1 cellular context compared by ENCODE assay signal in the genomic region with DNA sequence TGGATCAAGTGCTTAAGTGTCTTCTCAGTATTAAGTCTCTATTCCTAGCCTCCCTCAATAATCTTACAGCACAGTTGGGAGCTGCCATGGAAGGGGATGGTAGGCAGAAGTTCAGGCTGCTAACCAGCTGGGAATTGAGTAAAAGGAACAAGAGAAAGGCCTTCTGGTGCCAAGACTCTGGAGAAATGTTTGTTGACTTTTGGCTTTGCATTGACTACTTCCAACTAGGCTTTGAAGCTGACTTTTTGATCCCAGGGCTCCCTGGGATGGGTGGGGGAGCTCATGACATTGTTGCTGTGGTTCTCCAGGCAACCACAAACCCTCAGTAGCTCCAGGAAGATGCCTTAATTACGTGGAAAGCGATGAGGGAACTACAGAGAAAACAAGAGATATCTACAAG.
TF ChIP-seq lines count a peak whose summit lies in the region.

No MANE protein-coding gene starts in this region.

TF ChIP-seq in WTC11, 78 proteins besides CTCF, POLR2A, EP300 and RAD21 (continued from another document):
- TF ChIP-seq, protein P1, sequence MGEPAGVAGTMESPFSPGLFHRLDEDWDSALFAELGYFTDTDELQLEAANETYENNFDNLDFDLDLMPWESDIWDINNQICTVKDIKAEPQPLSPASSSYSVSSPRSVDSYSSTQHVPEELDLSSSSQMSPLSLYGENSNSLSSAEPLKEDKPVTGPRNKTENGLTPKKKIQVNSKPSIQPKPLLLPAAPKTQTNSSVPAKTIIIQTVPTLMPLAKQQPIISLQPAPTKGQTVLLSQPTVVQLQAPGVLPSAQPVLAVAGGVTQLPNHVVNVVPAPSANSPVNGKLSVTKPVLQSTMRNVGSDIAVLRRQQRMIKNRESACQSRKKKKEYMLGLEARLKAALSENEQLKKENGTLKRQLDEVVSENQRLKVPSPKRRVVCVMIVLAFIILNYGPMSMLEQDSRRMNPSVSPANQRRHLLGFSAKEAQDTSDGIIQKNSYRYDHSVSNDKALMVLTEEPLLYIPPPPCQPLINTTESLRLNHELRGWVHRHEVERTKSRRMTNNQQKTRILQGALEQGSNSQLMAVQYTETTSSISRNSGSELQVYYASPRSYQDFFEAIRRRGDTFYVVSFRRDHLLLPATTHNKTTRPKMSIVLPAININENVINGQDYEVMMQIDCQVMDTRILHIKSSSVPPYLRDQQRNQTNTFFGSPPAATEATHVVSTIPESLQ (CRISPR knock-in tag; IDR thresholded peaks at IDR 0.05), result no peak
- TF ChIP-seq, protein P2, sequence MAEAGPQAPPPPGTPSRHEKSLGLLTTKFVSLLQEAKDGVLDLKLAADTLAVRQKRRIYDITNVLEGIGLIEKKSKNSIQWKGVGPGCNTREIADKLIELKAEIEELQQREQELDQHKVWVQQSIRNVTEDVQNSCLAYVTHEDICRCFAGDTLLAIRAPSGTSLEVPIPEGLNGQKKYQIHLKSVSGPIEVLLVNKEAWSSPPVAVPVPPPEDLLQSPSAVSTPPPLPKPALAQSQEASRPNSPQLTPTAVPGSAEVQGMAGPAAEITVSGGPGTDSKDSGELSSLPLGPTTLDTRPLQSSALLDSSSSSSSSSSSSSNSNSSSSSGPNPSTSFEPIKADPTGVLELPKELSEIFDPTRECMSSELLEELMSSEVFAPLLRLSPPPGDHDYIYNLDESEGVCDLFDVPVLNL (CRISPR knock-in tag; IDR thresholded peaks at IDR 0.05; ENCODE audit: borderline replicate concordance, low read depth), result no peak
- TF ChIP-seq MYBL2 (CRISPR knock-in tag; IDR thresholded peaks at IDR 0.05) (no peak), ZNF423 (CRISPR knock-in tag; IDR thresholded peaks at IDR 0.05) (no peak), EMX1 (CRISPR knock-in tag; IDR thresholded peaks at IDR 0.05) (no peak), NFE2L1 (CRISPR knock-in tag; IDR thresholded peaks at IDR 0.05) (no peak), JAZF1 (CRISPR knock-in tag; IDR thresholded peaks at IDR 0.05) (no peak)
- TF ChIP-seq, protein P3, sequence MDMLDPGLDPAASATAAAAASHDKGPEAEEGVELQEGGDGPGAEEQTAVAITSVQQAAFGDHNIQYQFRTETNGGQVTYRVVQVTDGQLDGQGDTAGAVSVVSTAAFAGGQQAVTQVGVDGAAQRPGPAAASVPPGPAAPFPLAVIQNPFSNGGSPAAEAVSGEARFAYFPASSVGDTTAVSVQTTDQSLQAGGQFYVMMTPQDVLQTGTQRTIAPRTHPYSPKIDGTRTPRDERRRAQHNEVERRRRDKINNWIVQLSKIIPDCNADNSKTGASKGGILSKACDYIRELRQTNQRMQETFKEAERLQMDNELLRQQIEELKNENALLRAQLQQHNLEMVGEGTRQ (CRISPR knock-in tag; IDR thresholded peaks at IDR 0.05), result no peak
- TF ChIP-seq, protein P4, sequence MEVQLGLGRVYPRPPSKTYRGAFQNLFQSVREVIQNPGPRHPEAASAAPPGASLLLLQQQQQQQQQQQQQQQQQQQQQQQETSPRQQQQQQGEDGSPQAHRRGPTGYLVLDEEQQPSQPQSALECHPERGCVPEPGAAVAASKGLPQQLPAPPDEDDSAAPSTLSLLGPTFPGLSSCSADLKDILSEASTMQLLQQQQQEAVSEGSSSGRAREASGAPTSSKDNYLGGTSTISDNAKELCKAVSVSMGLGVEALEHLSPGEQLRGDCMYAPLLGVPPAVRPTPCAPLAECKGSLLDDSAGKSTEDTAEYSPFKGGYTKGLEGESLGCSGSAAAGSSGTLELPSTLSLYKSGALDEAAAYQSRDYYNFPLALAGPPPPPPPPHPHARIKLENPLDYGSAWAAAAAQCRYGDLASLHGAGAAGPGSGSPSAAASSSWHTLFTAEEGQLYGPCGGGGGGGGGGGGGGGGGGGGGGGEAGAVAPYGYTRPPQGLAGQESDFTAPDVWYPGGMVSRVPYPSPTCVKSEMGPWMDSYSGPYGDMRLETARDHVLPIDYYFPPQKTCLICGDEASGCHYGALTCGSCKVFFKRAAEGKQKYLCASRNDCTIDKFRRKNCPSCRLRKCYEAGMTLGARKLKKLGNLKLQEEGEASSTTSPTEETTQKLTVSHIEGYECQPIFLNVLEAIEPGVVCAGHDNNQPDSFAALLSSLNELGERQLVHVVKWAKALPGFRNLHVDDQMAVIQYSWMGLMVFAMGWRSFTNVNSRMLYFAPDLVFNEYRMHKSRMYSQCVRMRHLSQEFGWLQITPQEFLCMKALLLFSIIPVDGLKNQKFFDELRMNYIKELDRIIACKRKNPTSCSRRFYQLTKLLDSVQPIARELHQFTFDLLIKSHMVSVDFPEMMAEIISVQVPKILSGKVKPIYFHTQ (CRISPR knock-in tag; IDR thresholded peaks at IDR 0.05), result no peak
